1 cellular context compared by ENCODE assay signal in genomic region chr10:12720217-12720981, GRCh38.
TF ChIP-seq lines count a peak whose summit lies in the region.

No MANE protein-coding gene starts in this region.

TF ChIP-seq in HEK293, 187 proteins besides CTCF, POLR2A, EP300 and RAD21 (continued from another document and continues in another):
- TF ChIP-seq ZNF18 (tag by site-specific recombination; IDR thresholded peaks at IDR 0.05), result 0 out of 2 replicates have a peak, but pooled peaks have one; percentile 45
- TF ChIP-seq ZNF433 (tag by site-specific recombination; IDR thresholded peaks at IDR 0.05; ENCODE audit: low read depth), result no peak
- TF ChIP-seq SETDB1 (IDR thresholded peaks at IDR 0.05; ENCODE audit: insufficient read length, low read length), result no peak
- no peak for TF ChIP-seq ZNF791 (tag by site-specific recombination; IDR thresholded peaks at IDR 0.05)
- TF ChIP-seq ZNF664 (tag by site-specific recombination; IDR thresholded peaks at IDR 0.05), result peak; percentile 22; the same call in 1 of the 2 replicates
- TF ChIP-seq ZNF449 (tag by site-specific recombination; IDR thresholded peaks at IDR 0.05), result peak; percentile 51; the same call in 1 of the 2 replicates
- no peak for TF ChIP-seq ZNF292 (tag by site-specific recombination; IDR thresholded peaks at IDR 0.05; ENCODE audit: borderline replicate concordance, low read depth)
- no peak for TF ChIP-seq ZNF341 (tag by site-specific recombination; IDR thresholded peaks at IDR 0.05; ENCODE audit: low read depth)
- no peak for TF ChIP-seq ZNF658 (tag by site-specific recombination; IDR thresholded peaks at IDR 0.05)
- no peak for TF ChIP-seq ZNF133 (tag by site-specific recombination; IDR thresholded peaks at IDR 0.05)
- no peak for TF ChIP-seq ZNF350 (tag by site-specific recombination; IDR thresholded peaks at IDR 0.05)
- peak; percentile 35 for TF ChIP-seq ZNF335 (tag by site-specific recombination; conservative IDR thresholded peaks at IDR 0.05)
- no peak for TF ChIP-seq AEBP2 (tag by site-specific recombination; IDR thresholded peaks at IDR 0.05; ENCODE audit: borderline replicate concordance)
- TF ChIP-seq ZBTB49 (tag by site-specific recombination; IDR thresholded peaks at IDR 0.05; ENCODE audit: low read depth), result no peak
- TF ChIP-seq ZNF324 (tag by site-specific recombination; IDR thresholded peaks at IDR 0.05), result peak; percentile 98
- TF ChIP-seq ZNF391 (tag by site-specific recombination; IDR thresholded peaks at IDR 0.05; ENCODE audit: borderline replicate concordance, low read depth), result peak; percentile 91; the same call in 1 of the 2 replicates
- peak; percentile 96 for TF ChIP-seq PRDM6 (tag by site-specific recombination; IDR thresholded peaks at IDR 0.05)
- TF ChIP-seq BCL6B (tag by site-specific recombination; IDR thresholded peaks at IDR 0.05), result peak; percentile 95
- TF ChIP-seq ZNF747 (tag by site-specific recombination; IDR thresholded peaks at IDR 0.05), result no peak
- no peak for TF ChIP-seq ZNF280C (tag by site-specific recombination; IDR thresholded peaks at IDR 0.05)
- TF ChIP-seq GLI4 (tag by site-specific recombination; IDR thresholded peaks at IDR 0.05), result no peak
- TF ChIP-seq ZNF169 (tag by site-specific recombination; IDR thresholded peaks at IDR 0.05), result no peak
- TF ChIP-seq ZNF426 (tag by site-specific recombination; IDR thresholded peaks at IDR 0.05), result no peak
- TF ChIP-seq ZNF280D (tag by site-specific recombination; IDR thresholded peaks at IDR 0.05), result 0 out of 2 replicates have a peak, but pooled peaks have one; percentile 51
- peak; percentile 85; the same call in 1 of the 2 replicates for TF ChIP-seq ZNF660 (tag by site-specific recombination; IDR thresholded peaks at IDR 0.05)
- peak; percentile 94 for TF ChIP-seq PRDM4 (tag by site-specific recombination; IDR thresholded peaks at IDR 0.05)
- TF ChIP-seq ZNF670 (tag by site-specific recombination; IDR thresholded peaks at IDR 0.05; ENCODE audit: low read depth), result no peak
- TF ChIP-seq KLF17 (tag by site-specific recombination; IDR thresholded peaks at IDR 0.05), result peak; percentile 96
- TF ChIP-seq ZNF768 (tag by site-specific recombination; IDR thresholded peaks at IDR 0.05), result no peak
- peak; percentile 98 for TF ChIP-seq GLI2 (tag by site-specific recombination; IDR thresholded peaks at IDR 0.05; ENCODE audit: borderline replicate concordance, low read depth)
- TF ChIP-seq ZNF155 (tag by site-specific recombination; IDR thresholded peaks at IDR 0.05), result no peak
- no peak for TF ChIP-seq ZBTB10 (tag by site-specific recombination; IDR thresholded peaks at IDR 0.05)
- no peak for TF ChIP-seq ZNF830 (tag by site-specific recombination; IDR thresholded peaks at IDR 0.05; ENCODE audit: low read depth)
- peak; percentile 88 for TF ChIP-seq ZNF558 (tag by site-specific recombination; IDR thresholded peaks at IDR 0.05)
